Comparison of ENCODE assay signal across 10 cellular contexts in the genomic region with DNA sequence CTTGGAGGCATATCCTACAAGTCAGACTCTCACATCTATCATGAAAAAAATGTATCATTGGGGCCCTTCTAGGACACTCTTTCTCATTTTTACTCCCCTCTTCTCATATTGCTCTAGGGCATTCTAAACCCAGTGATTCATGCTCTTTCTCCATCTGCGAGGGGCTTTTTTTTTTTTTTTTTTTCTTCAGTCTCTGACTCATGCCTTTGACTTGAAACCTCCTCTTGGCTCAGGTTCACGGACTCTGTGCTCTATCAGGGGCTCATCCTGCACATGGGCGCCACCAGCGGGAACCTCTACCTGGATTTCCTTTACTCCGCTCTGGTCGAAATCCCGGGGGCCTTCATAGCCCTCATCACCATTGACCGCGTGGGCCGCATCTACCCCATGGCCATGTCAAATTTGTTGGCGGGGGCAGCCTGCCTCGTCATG. TPM values are rescaled to one million over a fixed set of nuclear protein-coding genes. Genes with fewer than 3 reads are reported as not detected.
DNase-seq lines count a peak whose midpoint lies in the region; ATAC-seq and TF ChIP-seq lines count a peak whose summit lies in the region.
"Had no signal": no experiment of that assay in that cellular context is flagged by ENCODE, and none has a peak within 500 bp of the region (broad histone marks: within the 10 kb centered on the region; RNA-seq: fewer than 3 reads in every experiment).

No MANE protein-coding gene starts in this region.

- H3K4me3 ChIP-seq in PC-3 (ENCODE audit: low read length) (no peak overlapping the region), fibroblast of lung (replicated peaks in 1 of 4; ENCODE audit: control extremely low read depth in 1 of 4, insufficient read depth in 1 of 4, low read depth in 3 of 4, low read length in 4 of 4) (no peak overlapping the region)
- H3K4me3 ChIP-seq: thyroid gland had no signal

- H3K27me3 ChIP-seq in PC-3 (ENCODE audit: low read length) (no peaks in the 10 kb centered on the region), fibroblast of lung (ENCODE audit: control insufficient read depth, insufficient read depth, low read length) (no peaks in the 10 kb centered on the region)
- H3K27me3 ChIP-seq: thyroid gland had no signal

- POLR2A ChIA-PET in PC-3 (lab: Charles Lee; ENCODE audit: unreplicated experiment) = no interaction called here

- H3K79me2 ChIP-seq in PC-3 (ENCODE audit: low read length) = no peaks in the 10 kb centered on the region
- H3K79me2 ChIP-seq in fibroblast of lung (ENCODE audit: control insufficient read depth, insufficient read depth, low read length) = no peaks in the 10 kb centered on the region

- H3K4me1 ChIP-seq in PC-3 (ENCODE audit: insufficient read depth, low read length) = peaks cover 31% of the 10 kb centered on the region
- H3K4me1 ChIP-seq in fibroblast of lung (ENCODE audit: control insufficient read depth, extremely low read depth, insufficient read depth, low read length) = peaks cover 6% of the 10 kb centered on the region

- no peaks in the 10 kb centered on the region for H3K9me3 ChIP-seq in PC-3 (ENCODE audit: low read length)
- no peaks in the 10 kb centered on the region for H3K9me3 ChIP-seq in fibroblast of lung (ENCODE audit: control insufficient read depth, insufficient read depth, low read depth, low read length)
- H3K9me3 ChIP-seq: thyroid gland had no signal

- DNase-seq in ELF-1 (ENCODE audit: low read depth, low spot score) (peak; percentile 16), PC-3 (peak; percentile 81), fibroblast of lung (ENCODE audit: low read depth in 2 of 2) (peak; percentile 85 to 89), renal cortical epithelial cell (ENCODE audit: low read depth) (peak; percentile 89), cerebellum (ENCODE audit: low spot score) (no peak)
- DNase-seq: activated CD4-positive, CD25-positive, alpha-beta regulatory T cell; thyroid gland had no signal

- intact Hi-C loops in PC-3 (cut with micrococcal nuclease) = loop anchor here (5.0 kb wide), 2 partner anchors 78 to 98 kb away; no protein-coding TSS in a partner anchor

- H3K9ac ChIP-seq in PC-3 (ENCODE audit: low read length) = peak overlapping the region; percentile 19; the same call in 1 of the 2 replicates
- H3K9ac ChIP-seq in fibroblast of lung (ENCODE audit: insufficient read depth, low read length) = no peak overlapping the region

- H4K20me1 ChIP-seq in PC-3 (ENCODE audit: low read length) (no peaks in the 10 kb centered on the region), fibroblast of lung (ENCODE audit: control insufficient read depth, extremely low read depth, insufficient read depth, low read length) (no peaks in the 10 kb centered on the region)

- H3K4me2 ChIP-seq in PC-3 (ENCODE audit: low read length) = peak overlapping the region; percentile 45
- H3K4me2 ChIP-seq in fibroblast of lung (ENCODE audit: extremely low read depth, insufficient read depth, low read length) = no peak overlapping the region

- TF ChIP-seq CTCF in PC-3 (conservative IDR thresholded peaks at IDR 0.05; ENCODE audit: low read depth, low read length) (no peak), fibroblast of lung (conservative IDR thresholded peaks at IDR 0.05 in 1 of 2, IDR thresholded peaks at IDR 0.05 in 1 of 2; ENCODE audit: low read depth in 1 of 2, low read length in 2 of 2) (no peak)

- H3K27ac ChIP-seq in PC-3 (ENCODE audit: low read length) = peak overlapping the region; percentile 70
- no peak overlapping the region for H3K27ac ChIP-seq in fibroblast of lung (ENCODE audit: insufficient read depth, low read length)
- H3K27ac ChIP-seq: thyroid gland had no signal

- ATAC-seq in PC-3 = peak; percentile 42
- no peak for ATAC-seq in HG02763 (IDR thresholded peaks at IDR 0.05; ENCODE audit: unreplicated experiment)
- ATAC-seq in GM21447 (IDR thresholded peaks at IDR 0.05; ENCODE audit: unreplicated experiment) = no peak
- no peak for ATAC-seq in HG02981 (IDR thresholded peaks at IDR 0.05; ENCODE audit: unreplicated experiment)

- H3K36me3 ChIP-seq in PC-3 (ENCODE audit: low read depth, low read length) (no peaks in the 10 kb centered on the region), fibroblast of lung (ENCODE audit: control insufficient read depth, insufficient read depth, low read length) (no peaks in the 10 kb centered on the region)
- H3K36me3 ChIP-seq: thyroid gland had no signal

- H2AFZ ChIP-seq in PC-3 (ENCODE audit: low read length) (no peak overlapping the region), fibroblast of lung (ENCODE audit: low read length) (no peak overlapping the region)

- BruUV-seq in PC-3 (replicated peaks; lab: Mats Ljungman, UMichigan) = no TSS peak

- H3K9me2 ChIP-seq in PC-3 (replicated peaks; ENCODE audit: low read length) = no peaks in the 10 kb centered on the region

- CTCF ChIA-PET in PC-3 (lab: Charles Lee) = no interaction called here

- H3F3A ChIP-seq in PC-3 (ENCODE audit: low read length, unreplicated experiment) = no peaks in the 10 kb centered on the region

RNA-seq across cellular contexts. Expression of gene SLC22A1, which starts 17.8 kb away (rescaled TPM):
- total RNA-seq in PC-3 (2014; rRNA removed) (0.29 and 10.2 TPM in 2 replicates), fibroblast of lung (0.26 and 0.50 TPM in 2 replicates), renal cortical epithelial cell (0.50 TPM in 1 of 2 replicates, not detected in the other), cerebellum (0.91 TPM)
- 0.06 and 0.07 TPM in 2 replicates for polyA plus RNA-seq in fibroblast of lung
- 0.08 TPM in 1 of 2 replicates, not detected in the other for polyA plus RNA-seq in fibroblast of lung (2012)
- polyA minus RNA-seq in fibroblast of lung (ENCODE audit: low replicate concordance) = not detected in 2 replicates
